Comparison of ENCODE assay signal across 9 cellular contexts in the genomic region with DNA sequence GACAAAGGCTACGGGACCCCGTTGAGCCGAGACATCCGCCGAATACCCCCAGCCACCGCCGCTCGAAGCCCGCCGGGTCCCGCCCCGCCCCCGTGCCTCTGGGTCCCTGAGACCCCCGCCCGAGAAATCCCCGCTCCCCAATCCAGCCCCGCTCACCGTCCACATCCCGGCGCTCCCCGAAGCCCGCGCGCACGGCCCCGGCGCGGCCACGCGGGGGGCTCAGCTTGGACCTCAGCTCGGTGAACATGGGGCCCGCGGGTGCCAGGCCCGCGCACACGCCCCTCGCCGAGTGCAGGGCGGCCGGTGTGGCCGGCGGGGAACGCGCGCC. TPM values are rescaled to one million over a fixed set of nuclear protein-coding genes. Genes with fewer than 3 reads are reported as not detected.
A peak's percentile ranks its signal among the peaks of the same experiment; 100 is the strongest.
DNase-seq lines count a peak whose midpoint lies in the region; ATAC-seq lines count a peak whose summit lies in the region.
"Had no signal": no experiment of that assay in that cellular context is flagged by ENCODE, and none has a peak within 500 bp of the region (broad histone marks: within the 10 kb centered on the region; RNA-seq: fewer than 3 reads in every experiment).

No MANE protein-coding gene starts in this region.

- DNase-seq in stimulated activated effector memory CD8-positive, alpha-beta T cell treated with anti-CD3 and anti-CD28 coated beads, Interleukin-12 subunit alpha, Interleukin-12 subunit beta, amount 100 ng/mL, for 72 hours (ENCODE audit: low spot score in 2 of 2), result no peak
- no peak for DNase-seq in NCI-H2196 (lab: John Stamatoyannopoulos, UW; ENCODE audit: unreplicated experiment)
- DNase-seq in GM03348 (ENCODE audit: low spot score), result no peak
- DNase-seq: amniotic stem cell had no signal

- no peaks in the 10 kb centered on the region for H3K27me3 Mint-ChIP-seq in activated T-helper 17 cell treated with anti-CD3 and anti-CD28 coated beads, Interleukin-2, amount 50 U/mL, for 72 hours

- ATAC-seq in HG03045 (IDR thresholded peaks at IDR 0.05; ENCODE audit: unreplicated experiment), result peak; percentile 1
- ATAC-seq in activated T-helper 17 cell treated with anti-CD3 and anti-CD28 coated beads, Interleukin-2, amount 50 U/mL, for 72 hours (replicated peaks), result no peak
- no peak for ATAC-seq in stimulated activated effector memory CD8-positive, alpha-beta T cell treated with anti-CD3 and anti-CD28 coated beads, Interleukin-12 subunit alpha, Interleukin-12 subunit beta, amount 100 ng/mL, for 72 hours
- no peak for ATAC-seq in HG03521 (IDR thresholded peaks at IDR 0.05; ENCODE audit: unreplicated experiment)
- ATAC-seq in HG03095 (IDR thresholded peaks at IDR 0.05; ENCODE audit: unreplicated experiment), result no peak

- H3K9me3 Mint-ChIP-seq in activated T-helper 17 cell treated with anti-CD3 and anti-CD28 coated beads, Interleukin-2, amount 50 U/mL, for 72 hours, result no peaks in the 10 kb centered on the region
- no peaks in the 10 kb centered on the region for H3K9me3 Mint-ChIP-seq in stimulated activated effector memory CD8-positive, alpha-beta T cell treated with anti-CD3 and anti-CD28 coated beads, Interleukin-12 subunit alpha, Interleukin-12 subunit beta, amount 100 ng/mL, for 72 hours

- H3K4me3 Mint-ChIP-seq in activated T-helper 17 cell treated with anti-CD3 and anti-CD28 coated beads, Interleukin-2, amount 50 U/mL, for 72 hours, result peak overlapping the region; percentile 82
- H3K4me3 Mint-ChIP-seq in stimulated activated effector memory CD8-positive, alpha-beta T cell treated with anti-CD3 and anti-CD28 coated beads, Interleukin-12 subunit alpha, Interleukin-12 subunit beta, amount 100 ng/mL, for 72 hours, result peak overlapping the region; percentile 93

- peak overlapping the region; percentile 79 for H3K27ac Mint-ChIP-seq in activated T-helper 17 cell treated with anti-CD3 and anti-CD28 coated beads, Interleukin-2, amount 50 U/mL, for 72 hours
- peak overlapping the region; percentile 95 for H3K27ac Mint-ChIP-seq in stimulated activated effector memory CD8-positive, alpha-beta T cell treated with anti-CD3 and anti-CD28 coated beads, Interleukin-12 subunit alpha, Interleukin-12 subunit beta, amount 100 ng/mL, for 72 hours

- H3K9me3 ChIP-seq in iPS-18c (ENCODE audit: control insufficient read depth, insufficient read depth, low read length), result no peaks in the 10 kb centered on the region

- H3K4me3 ChIP-seq in iPS-18c (ENCODE audit: insufficient read depth, low read depth, low read length), result peak overlapping the region; percentile 84

- H3K4me1 Mint-ChIP-seq in activated T-helper 17 cell treated with anti-CD3 and anti-CD28 coated beads, Interleukin-2, amount 50 U/mL, for 72 hours, result peaks cover 40% of the 10 kb centered on the region
- peaks cover 63% of the 10 kb centered on the region for H3K4me1 Mint-ChIP-seq in stimulated activated effector memory CD8-positive, alpha-beta T cell treated with anti-CD3 and anti-CD28 coated beads, Interleukin-12 subunit alpha, Interleukin-12 subunit beta, amount 100 ng/mL, for 72 hours

- peaks cover 62% of the 10 kb centered on the region for H3K36me3 Mint-ChIP-seq in activated T-helper 17 cell treated with anti-CD3 and anti-CD28 coated beads, Interleukin-2, amount 50 U/mL, for 72 hours (ENCODE audit: low read depth)
- peaks cover 78% of the 10 kb centered on the region for H3K36me3 Mint-ChIP-seq in stimulated activated effector memory CD8-positive, alpha-beta T cell treated with anti-CD3 and anti-CD28 coated beads, Interleukin-12 subunit alpha, Interleukin-12 subunit beta, amount 100 ng/mL, for 72 hours

RNA-seq across cellular contexts. Expression of a gene that starts 0.3 kb away (rescaled TPM):
- total RNA-seq in activated T-helper 17 cell treated with anti-CD3 and anti-CD28 coated beads, Interleukin-2, amount 50 U/mL, for 72 hours, result 10 to 100 TPM; 21.4 to 32.7 TPM

RNA-seq across cellular contexts. Expression of a gene that starts 1.7 kb away (rescaled TPM):
- 10 to 100 TPM; 88.5 to 97.4 TPM for total RNA-seq in activated T-helper 17 cell treated with anti-CD3 and anti-CD28 coated beads, Interleukin-2, amount 50 U/mL, for 72 hours

RNA-seq across cellular contexts. Expression of a gene that starts 9.5 kb away (rescaled TPM):
- total RNA-seq in activated T-helper 17 cell treated with anti-CD3 and anti-CD28 coated beads, Interleukin-2, amount 50 U/mL, for 72 hours, result 10 to 100 TPM; 13.9 to 21.3 TPM

RNA-seq across cellular contexts. Expression of a gene that starts 23.0 kb away (rescaled TPM):
- 10 to 100 TPM; 27.5 to 36.2 TPM for total RNA-seq in activated T-helper 17 cell treated with anti-CD3 and anti-CD28 coated beads, Interleukin-2, amount 50 U/mL, for 72 hours

RNA-seq across cellular contexts. Expression of a gene that starts 56.8 kb away (rescaled TPM):
- total RNA-seq in activated T-helper 17 cell treated with anti-CD3 and anti-CD28 coated beads, Interleukin-2, amount 50 U/mL, for 72 hours, result 10 to 100 TPM; 12.8 to 21.5 TPM
